ENCODE assay signal across 10 cellular contexts in the genomic region with DNA sequence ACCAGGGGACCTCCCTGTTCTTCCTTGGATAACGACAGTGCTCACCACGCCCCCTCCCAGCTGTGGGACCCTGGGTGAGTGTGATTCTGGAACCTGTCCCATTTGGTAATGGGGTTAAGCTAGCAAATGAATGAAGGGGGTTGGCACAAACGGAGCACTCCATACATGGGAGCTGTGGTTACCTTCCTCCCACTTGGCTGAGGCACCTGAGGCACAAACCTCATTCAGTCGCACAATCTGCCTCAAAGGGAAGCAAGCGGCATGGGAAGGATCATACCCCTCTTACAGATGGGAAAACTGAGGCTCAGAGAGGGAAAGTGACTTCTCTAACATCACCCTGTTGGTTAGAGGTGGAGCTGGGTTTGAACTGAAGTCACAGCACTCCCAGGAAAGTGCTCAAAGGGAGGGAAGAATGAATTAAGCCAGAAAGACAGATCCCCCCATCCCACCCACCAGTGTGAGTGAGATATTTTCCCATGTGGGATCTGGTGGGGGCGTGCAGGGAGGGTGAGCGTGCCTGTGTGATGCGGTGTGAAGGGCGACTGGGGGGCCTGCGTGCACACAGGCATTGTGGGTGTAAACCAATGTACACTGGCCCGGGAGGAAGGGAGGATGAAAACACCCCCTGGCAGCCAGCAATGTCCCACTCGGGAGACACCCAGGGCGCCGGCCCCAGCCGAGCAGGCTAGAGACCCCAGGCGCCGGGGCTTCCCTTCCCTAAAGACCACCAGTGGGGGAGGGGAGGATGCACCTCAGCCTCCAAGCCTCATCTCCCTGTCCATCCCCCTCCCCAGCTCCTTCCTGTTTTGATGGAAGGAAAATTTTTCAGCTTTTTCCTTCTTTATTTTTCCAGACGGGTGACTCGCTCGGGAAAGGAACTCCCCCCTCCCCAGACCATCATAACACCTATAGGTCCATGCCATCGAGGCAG. TPM values are rescaled to one million over a fixed set of nuclear protein-coding genes. Genes with fewer than 3 reads are reported as not detected.
DNase-seq lines count a peak whose midpoint lies in the region; ATAC-seq and TF ChIP-seq lines count a peak whose summit lies in the region.
"Had no signal": no experiment of that assay in that cellular context is flagged by ENCODE, and none has a peak within 500 bp of the region (broad histone marks: within the 10 kb centered on the region; RNA-seq: fewer than 3 reads in every experiment).

No MANE protein-coding gene starts in this region.

- no peak overlapping the region for H3K4me3 ChIP-seq in fibroblast of mammary gland (ENCODE audit: control insufficient read depth, low read depth, low read length)
- H3K4me3 ChIP-seq: upper lobe of right lung had no signal

- H3K9me3 Mint-ChIP-seq in activated T-cell treated with anti-CD3 and anti-CD28 coated beads, Interleukin-2, amount 50 U/mL, for 72 hours, result no peaks in the 10 kb centered on the region
- H3K9me3 Mint-ChIP-seq in stimulated activated naive B cell treated with anti-CD40 and anti-IgM and Interleukin-4, amounts not matched to agents 10 μg/mL and 1 μg/mL and 100 μg/mL, for 72 hours, result no peaks in the 10 kb centered on the region

- TF ChIP-seq CTCF in fibroblast of mammary gland (conservative IDR thresholded peaks at IDR 0.05; ENCODE audit: control insufficient read depth, insufficient read depth, low read depth, low read length), result no peak

- no peaks in the 10 kb centered on the region for H3K36me3 Mint-ChIP-seq in activated T-cell treated with anti-CD3 and anti-CD28 coated beads, Interleukin-2, amount 50 U/mL, for 72 hours (ENCODE audit: insufficient read depth in 2 of 2)
- H3K36me3 Mint-ChIP-seq in T-helper 17 cell (ENCODE audit: low read depth), result no peaks in the 10 kb centered on the region
- peaks cover 0 to 2% of the 10 kb centered on the region in 2 donors for H3K36me3 Mint-ChIP-seq in stimulated activated naive B cell treated with anti-CD40 and anti-IgM and Interleukin-4, amounts not matched to agents 10 μg/mL and 1 μg/mL and 100 μg/mL, for 72 hours

- no peak for ATAC-seq in activated T-cell treated with anti-CD3 and anti-CD28 coated beads, Interleukin-2, amount 50 U/mL, for 72 hours (replicated peaks in 1 of 2)
- ATAC-seq in T-helper 17 cell, result no peak
- ATAC-seq in stimulated activated naive B cell treated with anti-CD40 and anti-IgM and Interleukin-4, amounts not matched to agents 10 μg/mL and 1 μg/mL and 100 μg/mL, for 72 hours (replicated peaks), result no peak
- no peak for ATAC-seq in HG02981 (IDR thresholded peaks at IDR 0.05; ENCODE audit: unreplicated experiment)

- H3K4me1 Mint-ChIP-seq in activated T-cell treated with anti-CD3 and anti-CD28 coated beads, Interleukin-2, amount 50 U/mL, for 72 hours (ENCODE audit: low read depth), result peaks cover 25% of the 10 kb centered on the region
- H3K4me1 Mint-ChIP-seq in T-helper 17 cell, result peaks cover 17% of the 10 kb centered on the region
- peaks cover 19 to 42% of the 10 kb centered on the region in 2 donors for H3K4me1 Mint-ChIP-seq in stimulated activated naive B cell treated with anti-CD40 and anti-IgM and Interleukin-4, amounts not matched to agents 10 μg/mL and 1 μg/mL and 100 μg/mL, for 72 hours

- no peaks in the 10 kb centered on the region for H3K9me3 ChIP-seq in T-helper 17 cell (ENCODE audit: control insufficient read depth, low read length, poor library complexity, severe bottlenecking)
- H3K9me3 ChIP-seq: upper lobe of right lung had no signal

- no peak overlapping the region for H3K27ac Mint-ChIP-seq in activated T-cell treated with anti-CD3 and anti-CD28 coated beads, Interleukin-2, amount 50 U/mL, for 72 hours
- H3K27ac Mint-ChIP-seq in T-helper 17 cell, result peak overlapping the region; percentile 90
- H3K27ac Mint-ChIP-seq in stimulated activated naive B cell treated with anti-CD40 and anti-IgM and Interleukin-4, amounts not matched to agents 10 μg/mL and 1 μg/mL and 100 μg/mL, for 72 hours, result peak overlapping the region; percentile 6

- peaks cover 40% of the 10 kb centered on the region for H3K27me3 Mint-ChIP-seq in activated T-cell treated with anti-CD3 and anti-CD28 coated beads, Interleukin-2, amount 50 U/mL, for 72 hours (ENCODE audit: low read depth)
- H3K27me3 Mint-ChIP-seq in T-helper 17 cell, result peaks cover 28% of the 10 kb centered on the region
- H3K27me3 Mint-ChIP-seq in stimulated activated naive B cell treated with anti-CD40 and anti-IgM and Interleukin-4, amounts not matched to agents 10 μg/mL and 1 μg/mL and 100 μg/mL, for 72 hours, result peaks cover 75 to 92% of the 10 kb centered on the region in 2 donors

- DNase-seq in activated T-cell treated with anti-CD3 and anti-CD28 coated beads, Interleukin-2, amount 50 U/mL, for 72 hours, result no peak
- DNase-seq in activated T-cell treated with anti-CD3 and anti-CD28 coated beads, Interleukin-2, amount 50 U/mL, for 1 hour, result no peak
- DNase-seq in T-helper 17 cell (no peak), fibroblast of mammary gland (ENCODE audit: low read depth) (peak; percentile 18), islet precursor cell (no peak), ureter (ENCODE audit: low spot score) (no peak)
- DNase-seq in stimulated activated naive B cell treated with anti-CD40 and anti-IgM and Interleukin-4, amounts not matched to agents 10 μg/mL and 1 μg/mL and 100 μg/mL, for 72 hours, result no peak
- DNase-seq: activated CD4-positive, CD25-positive, alpha-beta regulatory T cell treated with anti-CD3 and anti-CD28 coated beads, Interleukin-2, amount 50 U/mL, for 72 hours; upper lobe of right lung had no signal

- peak overlapping the region; percentile 53 to 66 for H3K4me3 Mint-ChIP-seq in activated T-cell treated with anti-CD3 and anti-CD28 coated beads, Interleukin-2, amount 50 U/mL, for 72 hours
- H3K4me3 Mint-ChIP-seq in T-helper 17 cell, result no peak overlapping the region
- H3K4me3 Mint-ChIP-seq in stimulated activated naive B cell treated with anti-CD40 and anti-IgM and Interleukin-4, amounts not matched to agents 10 μg/mL and 1 μg/mL and 100 μg/mL, for 72 hours, result peak overlapping the region in 1 of 2 donors; percentile 4

RNA-seq across cellular contexts. Expression of a gene that starts 7.9 kb away (rescaled TPM):
- total RNA-seq in activated T-cell treated with anti-CD3 and anti-CD28 coated beads, Interleukin-2, amount 50 U/mL, for 72 hours, result 1 to 10 TPM; 2.9 to 4.6 TPM
- total RNA-seq in T-helper 17 cell (1 to 10 TPM; 2.8 to 4.4 TPM), ureter (5.9 TPM)
